Comparison of ENCODE assay signal across 1 cellular context in genomic region chr13:34104853-34105252, GRCh38.
TF ChIP-seq lines count a peak whose summit lies in the region.

No MANE protein-coding gene starts in this region.

TF ChIP-seq in WTC11, 78 proteins besides CTCF, POLR2A, EP300 and RAD21 (continued from another document):
- TF ChIP-seq ZNF671 (CRISPR knock-in tag; IDR thresholded peaks at IDR 0.05): no peak
- no peak for TF ChIP-seq E2F1 (CRISPR knock-in tag; IDR thresholded peaks at IDR 0.05)
- TF ChIP-seq MXD4 (CRISPR knock-in tag; IDR thresholded peaks at IDR 0.05; ENCODE audit: borderline replicate concordance): no peak
- TF ChIP-seq ERG (CRISPR knock-in tag; IDR thresholded peaks at IDR 0.05): no peak
- TF ChIP-seq NR2C2 (CRISPR knock-in tag; IDR thresholded peaks at IDR 0.05): no peak
- TF ChIP-seq ZNF219 (CRISPR knock-in tag; IDR thresholded peaks at IDR 0.05; ENCODE audit: borderline replicate concordance): no peak
- TF ChIP-seq NR3C1 (CRISPR knock-in tag; conservative IDR thresholded peaks at IDR 0.05; ENCODE audit: low read depth): no peak
- TF ChIP-seq CDX4 (CRISPR knock-in tag; IDR thresholded peaks at IDR 0.05; ENCODE audit: borderline replicate concordance): no peak
